9 cellular contexts compared by ENCODE assay signal in the genomic region with DNA sequence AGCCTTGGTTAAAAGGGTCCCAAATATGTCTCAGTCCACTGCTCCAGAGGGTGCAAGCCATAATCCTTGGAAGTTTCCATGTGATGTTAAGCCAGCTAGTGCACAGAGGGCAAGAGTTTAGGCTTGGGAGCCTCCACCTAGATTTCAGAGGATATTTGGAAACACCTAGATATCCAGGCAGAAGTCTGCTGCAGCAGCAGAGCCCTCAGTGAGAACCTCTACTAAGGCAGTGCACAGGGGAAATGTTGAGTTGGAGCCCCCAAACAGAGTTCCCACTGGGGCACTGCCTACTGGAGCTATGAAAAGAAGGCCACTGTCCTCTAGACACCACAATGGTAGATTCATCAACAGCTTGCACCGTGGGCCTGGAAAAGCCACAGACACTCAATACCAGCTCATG.
"Had no signal": no experiment of that assay in that cellular context is flagged by ENCODE, and none has a peak within 500 bp of the region (broad histone marks: within the 10 kb centered on the region; RNA-seq: fewer than 3 reads in every experiment).

No MANE protein-coding gene starts in this region.

- H3K36me3 ChIP-seq: HAP-1 had no signal

- H2AFZ ChIP-seq: GM23248 had no signal

- ATAC-seq: HCT116, HepG2 had no signal

- H3K27ac ChIP-seq: GM23248, HL-60 had no signal

- H3K4me3 ChIP-seq: GM23248, HAP-1 had no signal

- H3K9ac ChIP-seq: GM23248 had no signal

- DNase-seq: GM23248, GOT3, H7, KG1 had no signal

- FAIRE-seq: HepG2 had no signal

- H3K27ac Mint-ChIP-seq: IgD-negative memory B cell had no signal

- H3K27me3 Mint-ChIP-seq: IgD-negative memory B cell had no signal
